8 cellular contexts compared by ENCODE assay signal in the genomic region with DNA sequence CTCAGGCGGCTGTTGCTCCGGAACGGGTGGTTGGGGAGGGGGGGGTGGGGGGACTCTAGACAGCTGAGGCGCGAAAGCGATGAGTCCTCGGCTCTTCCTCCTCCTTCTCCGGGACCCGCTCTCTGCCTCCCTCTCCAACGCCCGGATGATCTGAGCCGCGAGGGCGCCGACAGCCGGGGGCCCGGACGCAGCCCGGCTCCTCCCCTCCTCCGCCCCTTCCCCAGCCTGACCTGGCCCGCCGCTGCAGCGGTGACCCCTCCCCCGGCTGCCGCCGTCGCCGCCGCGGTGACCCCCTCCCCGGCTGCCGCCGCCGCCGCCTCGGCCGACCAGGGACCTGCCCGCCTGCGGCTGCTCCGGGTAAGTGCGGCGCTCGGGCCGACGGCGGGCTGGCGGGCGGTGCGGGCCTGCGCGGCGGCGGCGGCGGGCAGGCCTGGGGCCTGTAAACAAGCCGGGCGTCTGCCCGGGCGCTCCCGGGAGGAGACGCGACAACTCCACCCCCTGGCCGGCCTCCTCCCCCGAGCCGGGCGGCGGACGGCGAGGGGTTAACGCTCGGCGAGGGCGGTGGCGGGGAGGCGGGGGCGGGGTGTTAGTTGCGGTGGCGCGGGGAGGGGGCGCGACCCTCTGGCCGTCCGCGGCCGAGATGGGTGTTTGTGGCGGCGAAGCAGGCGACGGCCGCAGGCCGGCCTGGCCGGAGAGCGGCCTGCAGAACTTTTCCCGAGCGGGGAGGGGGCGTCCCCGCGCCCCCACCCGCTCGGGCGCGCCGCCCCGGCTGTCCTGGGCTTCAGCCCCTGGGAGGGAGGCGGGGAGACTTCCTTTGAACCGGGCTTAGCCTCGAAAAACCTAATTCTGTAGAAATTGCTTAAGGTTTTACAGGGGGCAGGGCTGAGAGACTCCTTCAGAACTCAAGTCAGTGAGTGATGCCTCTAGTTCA. TPM values are rescaled to one million over a fixed set of nuclear protein-coding genes. Genes with fewer than 3 reads are reported as not detected.
DNase-seq lines count a peak whose midpoint lies in the region; ATAC-seq and TF ChIP-seq lines count a peak whose summit lies in the region.

No MANE protein-coding gene starts in this region.

- H3K27me3 Mint-ChIP-seq in activated CD8-positive, alpha-beta T cell treated with anti-CD3 and anti-CD28 coated beads for 36 hours: no peaks in the 10 kb centered on the region

- intact Hi-C loops in activated CD8-positive, alpha-beta T cell treated with anti-CD3 and anti-CD28 coated beads for 36 hours (cut with micrococcal nuclease): loop anchor here (5.0 kb wide), 2 partner anchors 83 to 157 kb away; a partner anchor contains a TSS

- peak; percentile 88 for DNase-seq in AG08396 (ENCODE audit: low spot score)
- DNase-seq in NCI-H526 (lab: John Stamatoyannopoulos, UW): peak; percentile 12 to 86
- DNase-seq in activated CD8-positive, alpha-beta T cell treated with anti-CD3 and anti-CD28 coated beads for 36 hours: peak; percentile 59
- DNase-seq in effector CD8-positive, alpha-beta T cell (lab: John Stamatoyannopoulos, UW): peak; percentile 38
- DNase-seq in lung microvascular endothelial cell (ENCODE audit: low read depth in 2 of 2): peak; percentile 72 to 77
- peak; percentile 14 to 55 (median 41) for DNase-seq in stimulated activated CD4-positive, alpha-beta T cell treated with anti-CD3 and anti-CD28 coated beads, TNF-alpha, amount 100 ng/mL, for 48 hours (ENCODE audit: low read depth in 3 of 3)

- peak; percentile 39 for ATAC-seq in GM18909 (IDR thresholded peaks at IDR 0.05; ENCODE audit: poor library complexity, unreplicated experiment)
- ATAC-seq in HG03139 (IDR thresholded peaks at IDR 0.05; ENCODE audit: unreplicated experiment): peak; percentile 35
- ATAC-seq in activated CD8-positive, alpha-beta T cell treated with anti-CD3 and anti-CD28 coated beads for 36 hours: peak; percentile 34

- CTCF ChIA-PET in activated CD8-positive, alpha-beta T cell treated with anti-CD3 and anti-CD28 coated beads for 36 hours (lab: Charles Lee): interaction anchor here (0.6 to 8.6 kb wide), 10 partner anchors 15 to 738 kb away, joined by 3 to 65 read pairs (median 3); no protein-coding TSS in a partner anchor

- H3K4me3 Mint-ChIP-seq in activated CD8-positive, alpha-beta T cell treated with anti-CD3 and anti-CD28 coated beads for 36 hours: peak overlapping the region; percentile 90

- peaks cover 56% of the 10 kb centered on the region for H3K4me1 Mint-ChIP-seq in activated CD8-positive, alpha-beta T cell treated with anti-CD3 and anti-CD28 coated beads for 36 hours (ENCODE audit: low read depth)

- POLR2A ChIA-PET in activated CD8-positive, alpha-beta T cell treated with anti-CD3 and anti-CD28 coated beads for 36 hours (lab: Charles Lee): interaction anchor here (0.6 to 2.4 kb wide), 28 partner anchors 8 to 1108 kb away, joined by 3 to 21 read pairs (median 4); a partner anchor contains a TSS

- no peaks in the 10 kb centered on the region for H3K9me3 Mint-ChIP-seq in activated CD8-positive, alpha-beta T cell treated with anti-CD3 and anti-CD28 coated beads for 36 hours

- H3K27ac Mint-ChIP-seq in activated CD8-positive, alpha-beta T cell treated with anti-CD3 and anti-CD28 coated beads for 36 hours: peak overlapping the region; percentile 84

- TF ChIP-seq CTCF in activated CD8-positive, alpha-beta T cell treated with anti-CD3 and anti-CD28 coated beads for 36 hours (IDR thresholded peaks at IDR 0.05): no peak

- H3K36me3 Mint-ChIP-seq in activated CD8-positive, alpha-beta T cell treated with anti-CD3 and anti-CD28 coated beads for 36 hours (ENCODE audit: low read depth): peaks cover 6% of the 10 kb centered on the region

RNA-seq across cellular contexts. Expression of a gene that starts 0.6 kb away (rescaled TPM):
- 10 to 100 TPM; 40.0 to 40.5 TPM for total RNA-seq in activated CD8-positive, alpha-beta T cell treated with anti-CD3 and anti-CD28 coated beads for 36 hours
- total RNA-seq in lung microvascular endothelial cell: 10.2 and 13.5 TPM in 2 replicates

Comparison
In these comparisons a context has a peak if more than half of its experiments do, and no peak if none do; other contexts are left out.
1. Peak in every context shown above with its lines: DNase-seq and ATAC-seq.
2. DNase-seq: peak in every context shown above with its lines; median percentile 88 in AG08396; 74 in lung microvascular endothelial cell; 59 in activated CD8-positive, alpha-beta T cell treated with anti-CD3 and anti-CD28 coated beads for 36 hours; 49 in NCI-H526; 41 in stimulated activated CD4-positive, alpha-beta T cell treated with anti-CD3 and anti-CD28 coated beads, TNF-alpha, amount 100 ng/mL, for 48 hours; 38 in effector CD8-positive, alpha-beta T cell.